Comparison of ENCODE assay signal across 10 cellular contexts in the genomic region with DNA sequence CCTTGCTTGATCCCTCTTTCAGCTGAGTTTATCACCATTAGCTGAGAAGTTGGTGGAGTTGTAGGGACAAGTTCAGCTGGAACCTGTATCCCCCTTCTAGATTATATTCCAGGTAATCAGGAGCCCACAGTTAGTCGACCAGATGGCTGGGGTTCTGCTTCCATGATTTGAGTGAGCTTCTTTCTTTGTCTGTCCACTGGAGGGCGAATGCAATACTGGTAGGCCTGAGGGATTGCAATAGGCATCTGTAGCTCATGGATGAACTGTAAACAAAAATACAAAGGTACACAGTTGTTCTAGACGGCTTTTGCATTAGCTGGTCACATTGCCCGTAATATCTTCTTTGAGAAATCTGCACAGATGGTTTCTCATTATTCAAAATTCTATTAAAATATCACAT.
DNase-seq lines count a peak whose midpoint lies in the region; ATAC-seq and TF ChIP-seq lines count a peak whose summit lies in the region.
"Had no signal": no experiment of that assay in that cellular context is flagged by ENCODE, and none has a peak within 500 bp of the region (broad histone marks: within the 10 kb centered on the region; RNA-seq: fewer than 3 reads in every experiment).

No MANE protein-coding gene starts in this region.

- H3K27ac ChIP-seq in mesendoderm (ENCODE audit: low read depth, low read length) (no peak overlapping the region), sigmoid colon (no peak overlapping the region)

- no peak overlapping the region for H2BK120ac ChIP-seq in mesendoderm (ENCODE audit: low read depth, low read length)

- no peaks in the 10 kb centered on the region for H3K27me3 ChIP-seq in mesendoderm (ENCODE audit: insufficient read depth, low read length, poor library complexity)
- no peaks in the 10 kb centered on the region for H3K27me3 ChIP-seq in sigmoid colon

- no peak for TF ChIP-seq POLR2A in sigmoid colon (IDR thresholded peaks at IDR 0.05)

- no peak overlapping the region for H3K56ac ChIP-seq in mesendoderm (ENCODE audit: low read length)

- H3K4me3 ChIP-seq in astrocyte of the cerebellum (ENCODE audit: low read depth, low read length), result no peak overlapping the region
- H3K4me3 ChIP-seq in mesendoderm (ENCODE audit: low read length), result no peak overlapping the region
- H3K4me3 ChIP-seq in sigmoid colon, result no peak overlapping the region

- H3K79me2 ChIP-seq in mesendoderm (ENCODE audit: control insufficient read depth, insufficient read depth, low read length), result no peaks in the 10 kb centered on the region

- no peak overlapping the region for H3K23ac ChIP-seq in mesendoderm (ENCODE audit: low read length)

- no peak overlapping the region for H3K4me2 ChIP-seq in mesendoderm (ENCODE audit: low read length)

- intact Hi-C loops in sigmoid colon (cut with DNase I), result no loop called here

- DNase-seq in DMS53 (lab: John Stamatoyannopoulos, UW) (peak; percentile 47), DMS53 treated with DMSO at 0.1 percent for 48 hours (lab: John Stamatoyannopoulos, UW; ENCODE audit: unreplicated experiment) (no peak), astrocyte of the cerebellum (ENCODE audit: low read depth) (no peak), mesendoderm (peak; percentile 72), sigmoid colon (no peak), NCI-H1694 (lab: John Stamatoyannopoulos, UW) (no peak)
- DNase-seq: activated CD4-positive, alpha-beta memory T cell treated with anti-CD3 and anti-CD28 coated beads, Interleukin-2, amount 10 ng/mL, durations not matched to agents 7 days and 5 days; left cardiac atrium had no signal

- no peaks in the 10 kb centered on the region for H3K36me3 ChIP-seq in mesendoderm (ENCODE audit: control insufficient read depth, insufficient read depth, low read length)
- no peaks in the 10 kb centered on the region for H3K36me3 ChIP-seq in sigmoid colon

- no peak overlapping the region for H3K4ac ChIP-seq in mesendoderm (ENCODE audit: low read depth, low read length)

- no peak overlapping the region for H3K18ac ChIP-seq in mesendoderm (ENCODE audit: low read length)

- ATAC-seq in GM19452 (IDR thresholded peaks at IDR 0.05; ENCODE audit: unreplicated experiment), result no peak
- ATAC-seq: left cardiac atrium had no signal

- no peak overlapping the region for H4K8ac ChIP-seq in mesendoderm (ENCODE audit: low read depth, low read length)

- in situ Hi-C loops in astrocyte of the cerebellum (cut with HindIII; ENCODE audit: low sequenced_read_pairs), result no loop called here

- no CpG with 5 or more reads among the region's 4 CpGs for WGBS in mesendoderm (ENCODE audit: extremely low coverage, insufficient coverage, low lambda C conversion rate)
- 44 to 58% methylated on average over 4 of the region's 4 CpGs for WGBS in sigmoid colon, 2 donors

- TF ChIP-seq EP300 in Ishikawa (IDR thresholded peaks at IDR 0.05; ENCODE audit: borderline replicate concordance) (no peak), sigmoid colon (IDR thresholded peaks at IDR 0.05) (no peak)

- H2BK5ac ChIP-seq in mesendoderm (ENCODE audit: low read length), result no peak overlapping the region

- H3K9me3 ChIP-seq in sigmoid colon, result no peaks in the 10 kb centered on the region

- no peak overlapping the region for H4K5ac ChIP-seq in mesendoderm (ENCODE audit: low read length)

- TF ChIP-seq CTCF in astrocyte of the cerebellum (IDR thresholded peaks at IDR 0.05; ENCODE audit: low read depth, low read length, missing control alignments), result peak; percentile 42
- no peak for TF ChIP-seq CTCF in sigmoid colon (IDR thresholded peaks at IDR 0.05)

- TF ChIP-seq RAD21 in Ishikawa (IDR thresholded peaks at IDR 0.05; ENCODE audit: low read depth), result peak; percentile 8; the same call in 1 of the 2 replicates

- no peak overlapping the region for H2AK5ac ChIP-seq in mesendoderm (ENCODE audit: low read length)

- H3K4me1 ChIP-seq in mesendoderm (ENCODE audit: control insufficient read depth, low read depth, low read length) (no peaks in the 10 kb centered on the region), sigmoid colon (peaks cover 0 to 19% (median 19%) of the 10 kb centered on the region in 4 donors)

- no peak overlapping the region for H3K9ac ChIP-seq in mesendoderm (ENCODE audit: low read length)

- H2BK15ac ChIP-seq in mesendoderm (replicated peaks; ENCODE audit: low read depth), result no peak overlapping the region

- H3K79me1 ChIP-seq in mesendoderm (ENCODE audit: low read length), result no peaks in the 10 kb centered on the region

TF ChIP-seq in Ishikawa, 13 proteins besides CTCF, POLR2A, EP300 and RAD21:
- no peak for TF ChIP-seq NFIC (IDR thresholded peaks at IDR 0.05)

Comparison
In these comparisons a context has a peak if more than half of its experiments do, and no peak if none do; other contexts are left out.
1. DNase-seq: peak in DMS53 (single experiment) and mesendoderm (single experiment); none in DMS53 treated with DMSO at 0.1 percent for 48 hours (single experiment), astrocyte of the cerebellum (single experiment), sigmoid colon (single experiment) and NCI-H1694 (single experiment).